In the genomic region with DNA sequence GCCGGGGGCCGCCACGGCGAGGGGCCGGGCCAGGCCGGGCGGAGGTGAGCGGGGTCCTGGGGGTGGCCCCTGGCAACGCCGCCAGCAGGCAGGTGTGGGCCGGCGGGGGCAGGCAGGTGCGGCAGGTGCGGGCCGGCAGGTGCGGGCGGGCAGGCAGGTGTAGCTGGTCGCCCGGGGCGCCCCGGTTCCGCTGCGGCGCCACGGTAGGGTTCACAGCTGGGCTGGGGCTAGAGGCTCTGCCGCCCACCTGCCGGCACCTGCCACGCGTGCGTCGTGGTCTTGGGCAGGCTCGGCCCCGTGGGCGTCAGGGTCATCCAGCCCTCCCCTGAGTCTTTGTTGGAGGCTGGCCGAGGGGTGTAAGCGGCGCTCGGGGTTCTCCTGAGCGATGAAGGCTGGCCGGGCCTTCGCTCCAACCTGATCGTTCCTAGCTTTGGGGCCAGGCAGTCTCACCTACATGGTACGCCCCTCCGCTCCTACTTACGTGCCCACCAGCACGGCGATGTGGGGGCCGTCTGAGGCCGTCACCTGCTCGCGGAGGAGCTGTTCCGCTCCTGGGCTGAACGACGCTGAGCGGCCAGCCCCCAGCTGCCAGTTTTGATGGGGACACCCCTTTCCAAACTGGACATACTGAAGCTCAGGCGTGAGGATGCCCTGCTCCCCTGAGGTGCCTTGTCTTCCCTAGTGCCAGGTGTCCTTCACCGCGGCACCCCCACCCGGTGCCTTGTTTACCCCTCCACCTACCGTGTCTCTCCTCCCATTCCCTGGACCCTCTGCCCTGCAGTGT, we compare ENCODE assay signal across 7 cellular contexts. TPM values are rescaled to one million over a fixed set of nuclear protein-coding genes. Genes with fewer than 3 reads are reported as not detected.
DNase-seq lines count a peak whose midpoint lies in the region; ATAC-seq and TF ChIP-seq lines count a peak whose summit lies in the region.

No MANE protein-coding gene starts in this region.

- H3K9ac ChIP-seq in HUES64 (ENCODE audit: low read depth, low read length) (peak overlapping the region; percentile 73), adipocyte (ENCODE audit: low read length) (peak overlapping the region; percentile 87)

- TF ChIP-seq CTCF in GM10248 (IDR thresholded peaks at IDR 0.05; ENCODE audit: control extremely low read depth, extremely low read depth, low read depth, missing control alignments) (no peak), left lung (IDR thresholded peaks at IDR 0.05) (no peak)

- peak; percentile 57 for DNase-seq in GM10248 (ENCODE audit: extremely low spot score)
- DNase-seq in adipocyte (ENCODE audit: low read depth), result peak; percentile 35
- DNase-seq in left lung, result no peak
- DNase-seq in NCI-H446 treated with DMSO at 0.1 percent for 48 hours (lab: John Stamatoyannopoulos, UW), result no peak

- CTCF ChIA-PET in GM10248 (lab: Yijun Ruan, JAX), result interaction anchor here (0.7 to 1.4 kb wide), 7 partner anchors 13 to 911 kb away, joined by 3 to 4 read pairs (median 3); a partner anchor contains a TSS

- H3K36me3 ChIP-seq in HUES64 (ENCODE audit: insufficient read depth, low read length) (peaks cover 20% of the 10 kb centered on the region), adipocyte (ENCODE audit: control insufficient read depth, insufficient read depth, low read length, severe bottlenecking) (no peaks in the 10 kb centered on the region), left lung (no peaks in the 10 kb centered on the region)

- no peaks in the 10 kb centered on the region for H3K27me3 ChIP-seq in HUES64 (ENCODE audit: insufficient read depth, low read length)
- no peaks in the 10 kb centered on the region for H3K27me3 ChIP-seq in adipocyte (replicated peaks; ENCODE audit: control insufficient read depth, insufficient read depth, low read length)
- no peaks in the 10 kb centered on the region for H3K27me3 ChIP-seq in left lung

- intact Hi-C loops in left lung (cut with DNase I), result no loop called here

- H3K4me3 ChIP-seq in HUES64 (ENCODE audit: low read length) (peak overlapping the region; percentile 98), adipocyte (ENCODE audit: low read length) (peak overlapping the region; percentile 91), left lung (peak overlapping the region; percentile 89 to 90)

- H3K9me3 ChIP-seq in HUES64 (ENCODE audit: insufficient read depth, low read depth, low read length) (no peaks in the 10 kb centered on the region), adipocyte (ENCODE audit: control insufficient read depth, low read length) (no peaks in the 10 kb centered on the region), left lung (no peaks in the 10 kb centered on the region)

- H3K4me1 ChIP-seq in HUES64 (ENCODE audit: insufficient read depth, low read length) (peaks cover 10% of the 10 kb centered on the region), adipocyte (ENCODE audit: control insufficient read depth, insufficient read depth, low read length) (peaks cover 16% of the 10 kb centered on the region), left lung (peaks cover 25 to 38% of the 10 kb centered on the region in 2 donors)

- no peak overlapping the region for H3K27ac ChIP-seq in HUES64 (ENCODE audit: low read depth, low read length)
- H3K27ac ChIP-seq in left lung, result peak overlapping the region; percentile 44 to 95
- H3K27ac ChIP-seq in temporal lobe (ENCODE audit: low read depth, low read length), result peak overlapping the region; percentile 78

- ATAC-seq in GM21381 (IDR thresholded peaks at IDR 0.05; ENCODE audit: unreplicated experiment) (peak; percentile 10), left lung (peak; percentile 1)

- POLR2A ChIA-PET in GM10248 (lab: Yijun Ruan, JAX), result interaction anchor here (0.5 to 1.7 kb wide), 4 partner anchors 19 to 258 kb away, joined by 3 to 4 read pairs (median 4); no protein-coding TSS in a partner anchor

- 2% methylated on average over 60 of the region's 60 CpGs for WGBS in HUES64

RNA-seq across cellular contexts. Expression of a gene that starts 0.5 kb away (rescaled TPM):
- 40.7 TPM for polyA plus RNA-seq in HUES64 (2013, experiment 1 of 2)
- 41.7 TPM for polyA plus RNA-seq in HUES64 (2013, experiment 2 of 2)
- total RNA-seq in left lung (10 to 100 TPM; 94.5 to 96.1 TPM), temporal lobe (13.3 TPM)

RNA-seq across cellular contexts. Expression of a gene that starts 47.3 kb away (rescaled TPM):
- 3,059 TPM for polyA plus RNA-seq in HUES64 (2013, experiment 1 of 2)
- polyA plus RNA-seq in HUES64 (2013, experiment 2 of 2), result 3,012 TPM
- total RNA-seq in left lung, result 1,000 to 10,000 TPM; 1,404 to 1,630 TPM
- total RNA-seq in temporal lobe, result 612 TPM

Comparison
In these comparisons a context has a peak if more than half of its experiments do, and no peak if none do; other contexts are left out.
1. DNase-seq: peak in GM10248 (single experiment) and adipocyte (single experiment); none in left lung (0 of 2) and NCI-H446 treated with DMSO at 0.1 percent for 48 hours (single experiment).
2. Peak in every context shown above with its lines, with median percentiles within 50 percentile points of each other: H3K4me3 ChIP-seq.